7 cellular contexts compared by ENCODE assay signal in genomic region chr1:15833842-15834405, GRCh38. TPM values are rescaled to one million over a fixed set of nuclear protein-coding genes. Genes with fewer than 3 reads are reported as not detected.
DNase-seq lines count a peak whose midpoint lies in the region; ATAC-seq, FAIRE-seq and TF ChIP-seq lines count a peak whose summit lies in the region.

No MANE protein-coding gene starts in this region.

- peak; percentile 22 for DNase-seq in H7
- DNase-seq in RWPE2 (ENCODE audit: low spot score), result no peak
- no peak for DNase-seq in fibroblast of lung (ENCODE audit: low read depth in 2 of 2)
- peak; percentile 22 for DNase-seq in retina
- DNase-seq in urothelium cell line (ENCODE audit: low spot score), result no peak
- DNase-seq in left lobe of liver (ENCODE audit: low spot score), result no peak
- no peak for DNase-seq in MV-4-11 (lab: John Stamatoyannopoulos, UW)

- ATAC-seq in RWPE2 (ENCODE audit: low read depth) (no peak), left lobe of liver (no peak)

- H2AFZ ChIP-seq in fibroblast of lung (ENCODE audit: low read length), result peak overlapping the region; percentile 21

- TF ChIP-seq CTCF in RWPE2 (IDR thresholded peaks at IDR 0.05; ENCODE audit: poor library complexity, severe bottlenecking) (no peak), fibroblast of lung (conservative IDR thresholded peaks at IDR 0.05 in 1 of 2, IDR thresholded peaks at IDR 0.05 in 1 of 2; ENCODE audit: low read depth in 1 of 2, low read length in 2 of 2) (no peak)

- H3K4me2 ChIP-seq in fibroblast of lung (ENCODE audit: extremely low read depth, insufficient read depth, low read length), result peak overlapping the region; percentile 86

- H4K20me1 ChIP-seq in fibroblast of lung (ENCODE audit: control insufficient read depth, extremely low read depth, insufficient read depth, low read length), result no peaks in the 10 kb centered on the region

- no peak for FAIRE-seq in urothelium cell line (lab: Jason Lieb, UNC)

- H3K36me3 ChIP-seq in H7 (replicated peaks; ENCODE audit: control insufficient read depth, insufficient read depth, low read length), result no peaks in the 10 kb centered on the region
- H3K36me3 ChIP-seq in RWPE2 (ENCODE audit: low read depth), result no peaks in the 10 kb centered on the region
- H3K36me3 ChIP-seq in fibroblast of lung (ENCODE audit: control insufficient read depth, insufficient read depth, low read length), result no peaks in the 10 kb centered on the region

- H3K9ac ChIP-seq in fibroblast of lung (ENCODE audit: insufficient read depth, low read length), result peak overlapping the region; percentile 59

- H3K27me3 ChIP-seq in H7 (ENCODE audit: control insufficient read depth, insufficient read depth, low read length) (no peaks in the 10 kb centered on the region), RWPE2 (ENCODE audit: insufficient read depth, poor library complexity, severe bottlenecking) (no peaks in the 10 kb centered on the region), fibroblast of lung (ENCODE audit: control insufficient read depth, insufficient read depth, low read length) (no peaks in the 10 kb centered on the region)

- H3K4me3 ChIP-seq in H7 (ENCODE audit: insufficient read depth, low read depth, low read length), result peak overlapping the region; percentile 93
- H3K4me3 ChIP-seq in RWPE2 (ENCODE audit: severe bottlenecking), result peak overlapping the region; percentile 57
- H3K4me3 ChIP-seq in fibroblast of lung (replicated peaks in 1 of 4; ENCODE audit: control extremely low read depth in 1 of 4, insufficient read depth in 1 of 4, low read depth in 3 of 4, low read length in 4 of 4), result peak overlapping the region; percentile 87 to 98 (median 90)

- H3K9me3 ChIP-seq in RWPE2 (ENCODE audit: severe bottlenecking) (peaks cover 6% of the 10 kb centered on the region), fibroblast of lung (ENCODE audit: control insufficient read depth, insufficient read depth, low read depth, low read length) (no peaks in the 10 kb centered on the region)

- H3K79me2 ChIP-seq in fibroblast of lung (ENCODE audit: control insufficient read depth, insufficient read depth, low read length), result no peaks in the 10 kb centered on the region

- H3K27ac ChIP-seq in RWPE2 (ENCODE audit: poor library complexity, severe bottlenecking), result peak overlapping the region; percentile 97
- peak overlapping the region; percentile 98 for H3K27ac ChIP-seq in fibroblast of lung (ENCODE audit: insufficient read depth, low read length)

- peaks cover 40% of the 10 kb centered on the region for H3K4me1 ChIP-seq in RWPE2 (ENCODE audit: insufficient read depth, poor library complexity, severe bottlenecking)
- H3K4me1 ChIP-seq in fibroblast of lung (ENCODE audit: control insufficient read depth, extremely low read depth, insufficient read depth, low read length), result no peaks in the 10 kb centered on the region

RNA-seq across cellular contexts. Expression of gene SPEN, which starts 13.6 kb away (rescaled TPM):
- total RNA-seq in H7 (2014; rRNA removed; shearing (Covaris generic)), result 19.9 and 32.9 TPM in 2 replicates
- total RNA-seq in fibroblast of lung, result 11.0 and 11.9 TPM in 2 replicates
- polyA plus RNA-seq in fibroblast of lung, result 3.8 and 5.1 TPM in 2 replicates
- 13.7 and 17.6 TPM in 2 replicates for polyA plus RNA-seq in fibroblast of lung (2012)
- polyA minus RNA-seq in fibroblast of lung (ENCODE audit: low replicate concordance), result 31.8 and 47.9 TPM in 2 replicates
- total RNA-seq in left lobe of liver, result 28.7 TPM

RNA-seq across cellular contexts. Expression of gene UQCRHL, which starts 26.5 kb away (rescaled TPM):
- total RNA-seq in H7 (2014; rRNA removed; shearing (Covaris generic)), result 9.3 and 14.5 TPM in 2 replicates
- 4.4 and 7.8 TPM in 2 replicates for total RNA-seq in fibroblast of lung
- 1.3 and 2.7 TPM in 2 replicates for polyA plus RNA-seq in fibroblast of lung
- 3.2 and 3.8 TPM in 2 replicates for polyA plus RNA-seq in fibroblast of lung (2012)
- polyA minus RNA-seq in fibroblast of lung (ENCODE audit: low replicate concordance), result 0.63 TPM in 1 of 2 replicates, not detected in the other
- total RNA-seq in left lobe of liver, result 0.98 TPM

Comparison
In these comparisons a context has a peak if more than half of its experiments do, and no peak if none do; other contexts are left out.
1. DNase-seq: peak in H7 (single experiment) and retina (single experiment); none in RWPE2 (single experiment), fibroblast of lung (0 of 2), urothelium cell line (single experiment), left lobe of liver (single experiment) and MV-4-11 (single experiment).
2. Peak in every context shown above with its lines, with median percentiles within 50 percentile points of each other: H3K4me3 ChIP-seq.